8 cellular contexts compared by ENCODE assay signal in the genomic region with DNA sequence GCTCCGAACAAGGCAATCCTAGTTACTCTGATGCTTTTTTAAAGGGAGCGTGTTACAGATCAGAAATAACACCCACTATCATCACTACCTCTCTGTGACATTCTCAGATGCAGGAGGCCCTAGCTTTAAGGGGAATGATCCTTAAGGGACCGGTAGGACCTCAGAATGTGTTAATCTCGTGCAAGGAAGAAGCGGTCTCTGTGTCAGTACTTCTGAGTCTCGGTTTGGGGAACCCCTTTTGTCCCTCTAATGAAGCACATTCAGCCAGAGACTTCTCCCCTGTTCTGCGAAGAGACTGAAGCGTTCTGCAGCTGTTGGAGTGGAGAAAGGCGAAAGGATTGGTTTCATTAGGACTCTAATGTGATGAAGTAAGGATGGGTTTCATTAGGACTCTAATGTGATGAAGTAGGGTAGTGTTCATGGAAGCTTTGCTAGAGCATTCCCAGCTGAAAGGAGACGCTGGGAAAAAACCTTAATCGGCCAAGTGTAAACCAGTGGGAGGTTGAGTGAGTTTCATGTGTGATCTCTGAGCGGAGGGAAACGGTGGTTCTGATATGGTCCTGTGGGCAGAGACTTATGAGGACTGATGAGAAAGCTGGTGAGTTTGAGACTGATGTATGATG. TPM values are rescaled to one million over a fixed set of nuclear protein-coding genes. Genes with fewer than 3 reads are reported as not detected.
DNase-seq lines count a peak whose midpoint lies in the region; ATAC-seq and TF ChIP-seq lines count a peak whose summit lies in the region.

No MANE protein-coding gene starts in this region.

- H3K27me3 Mint-ChIP-seq in CD14-positive monocyte (ENCODE audit: low read depth in 3 of 3) (peaks cover 28 to 35% (median 33%) of the 10 kb centered on the region in 3 donors), endothelial cell (ENCODE audit: unreplicated experiment) (peaks cover 7% of the 10 kb centered on the region)

- no peak overlapping the region for H3K27ac ChIP-seq in skeletal muscle tissue (ENCODE audit: low read depth, low read length)

- TF ChIP-seq CTCF in CD14-positive monocyte (IDR thresholded peaks at IDR 0.05) (no peak), endothelial cell (IDR thresholded peaks at IDR 0.05; ENCODE audit: unreplicated experiment) (no peak)

- H3K36me3 Mint-ChIP-seq in CD14-positive monocyte (peaks cover 0 to 5% of the 10 kb centered on the region in 2 donors), endothelial cell (ENCODE audit: low read depth, unreplicated experiment) (peaks cover 4% of the 10 kb centered on the region)

- H3K4me3 Mint-ChIP-seq in CD14-positive monocyte = peak overlapping the region; percentile 94 to 96
- peak overlapping the region; percentile 91 for H3K4me3 Mint-ChIP-seq in endothelial cell (ENCODE audit: unreplicated experiment)

- intact Hi-C loops in CD14-positive monocyte (cut with micrococcal nuclease) = loop anchor here in 1 of 2 donors (10.0 kb wide), 2 partner anchors 78 to 288 kb away; a partner anchor contains a TSS

- peaks cover 6 to 23% (median 13%) of the 10 kb centered on the region in 3 donors for H3K4me1 ChIP-seq in skeletal muscle tissue (ENCODE audit: control insufficient read depth in 3 of 3, insufficient read depth in 3 of 3, low read length in 3 of 3)

- ATAC-seq in GM19324 (IDR thresholded peaks at IDR 0.05; ENCODE audit: low FRiP score, unreplicated experiment) = peak; percentile 26
- peak; percentile 27 for ATAC-seq in HG03565 (IDR thresholded peaks at IDR 0.05; ENCODE audit: unreplicated experiment)

- H3K4me1 Mint-ChIP-seq in CD14-positive monocyte (peaks cover 41% of the 10 kb centered on the region), endothelial cell (ENCODE audit: unreplicated experiment) (peaks cover 6% of the 10 kb centered on the region)

- H3K9me3 ChIP-seq in skeletal muscle tissue (ENCODE audit: control insufficient read depth in 3 of 3, low read length in 3 of 3) = no peaks in the 10 kb centered on the region

- DNase-seq in CD14-positive monocyte (ENCODE audit: low spot score) (no peak), endothelial cell (ENCODE audit: low spot score) (no peak), NCI-H446 (lab: John Stamatoyannopoulos, UW) (no peak), NCI-H345 treated with DMSO at 0.1 percent for 48 hours (lab: John Stamatoyannopoulos, UW; ENCODE audit: unreplicated experiment) (no peak)
- DNase-seq in stimulated activated CD4-positive, alpha-beta T cell treated with anti-CD3 and anti-CD28 coated beads, Interleukin-12 subunit alpha, Interleukin-12 subunit beta, amount 100 ng/mL, for 4 hours = no peak

- peaks cover 0 to 2% (median 0%) of the 10 kb centered on the region in 7 donors for H3K9me3 Mint-ChIP-seq in CD14-positive monocyte
- no peaks in the 10 kb centered on the region for H3K9me3 Mint-ChIP-seq in endothelial cell (ENCODE audit: unreplicated experiment)

- no peaks in the 10 kb centered on the region for H3K36me3 ChIP-seq in skeletal muscle tissue (ENCODE audit: control insufficient read depth in 3 of 3, insufficient read depth in 3 of 3, low read length in 3 of 3)

- peak overlapping the region; percentile 37 to 86 (median 86) for H3K9ac ChIP-seq in skeletal muscle tissue (ENCODE audit: low read depth in 1 of 3, low read length in 3 of 3)

- H3K27me3 ChIP-seq in skeletal muscle tissue (ENCODE audit: control insufficient read depth in 3 of 3, insufficient read depth in 3 of 3, low read length in 3 of 3) = peaks cover 2 to 7% (median 4%) of the 10 kb centered on the region in 3 donors

- H3K27ac Mint-ChIP-seq in CD14-positive monocyte (no peak overlapping the region), endothelial cell (ENCODE audit: unreplicated experiment) (no peak overlapping the region)

- H3K4me3 ChIP-seq in skeletal muscle tissue (ENCODE audit: low read length in 3 of 3) = peak overlapping the region; percentile 80 to 87 (median 85)

RNA-seq across cellular contexts. Expression of gene PIP5K1B, which starts 1.6 kb away (rescaled TPM):
- polyA plus RNA-seq in CD14-positive monocyte = under 1 TPM; 0.18 to 0.87 TPM
- 1.8 TPM for total RNA-seq in endothelial cell (ENCODE audit: unreplicated experiment)
- 2.1 TPM for total RNA-seq in skeletal muscle tissue
